In genomic region chr4:182089326-182089725, GRCh38 we compare ENCODE assay signal across 1 cellular context.
A peak's percentile ranks its signal among the peaks of the same experiment; 100 is the strongest.
TF ChIP-seq lines count a peak whose summit lies in the region.

No MANE protein-coding gene starts in this region.

TF ChIP-seq in GM12878, 131 proteins besides CTCF, POLR2A, EP300 and RAD21:
- no peak for TF ChIP-seq ZNF687 (IDR thresholded peaks at IDR 0.05)
- TF ChIP-seq YBX1 (IDR thresholded peaks at IDR 0.05), result no peak
- peak; percentile 16; the same call in 1 of the 2 replicates for TF ChIP-seq SMC3 (IDR thresholded peaks at IDR 0.05; ENCODE audit: borderline replicate concordance, low read length)
- TF ChIP-seq NFIC (IDR thresholded peaks at IDR 0.05; ENCODE audit: low read depth, low read length), result no peak
- no peak for TF ChIP-seq YY1 (IDR thresholded peaks at IDR 0.05; ENCODE audit: low read depth, low read length)
- no peak for TF ChIP-seq ATF3 (IDR thresholded peaks at IDR 0.05; ENCODE audit: borderline replicate concordance, extremely low read depth, low read depth, low read length)
